16 cellular contexts compared by ENCODE assay signal in the genomic region with DNA sequence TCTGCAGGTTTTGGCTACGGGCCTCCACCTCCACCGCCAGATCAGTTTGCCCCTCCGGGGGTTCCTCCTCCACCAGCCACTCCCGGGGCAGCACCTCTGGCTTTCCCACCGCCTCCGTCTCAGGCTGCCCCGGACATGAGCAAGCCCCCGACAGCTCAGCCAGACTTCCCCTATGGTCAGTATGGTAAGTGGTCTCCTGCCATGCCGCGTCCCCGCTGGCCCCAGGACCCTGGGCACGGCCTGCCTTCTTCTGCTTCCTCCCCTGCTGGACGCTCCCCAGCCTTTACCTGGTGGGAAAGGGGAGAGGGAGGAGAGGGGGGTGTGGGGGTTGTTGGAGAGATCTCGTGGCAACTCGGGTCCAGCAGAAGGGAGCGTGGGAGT. TPM values are rescaled to one million over a fixed set of nuclear protein-coding genes. Genes with fewer than 3 reads are reported as not detected.
A peak's percentile ranks its signal among the peaks of the same experiment; 100 is the strongest.
DNase-seq lines count a peak whose midpoint lies in the region; ATAC-seq, FAIRE-seq and TF ChIP-seq lines count a peak whose summit lies in the region.
"Had no signal": no experiment of that assay in that cellular context is flagged by ENCODE, and none has a peak within 500 bp of the region (broad histone marks: within the 10 kb centered on the region; RNA-seq: fewer than 3 reads in every experiment).

No MANE protein-coding gene starts in this region.

- H3K23me2 ChIP-seq in H1 (ENCODE audit: low read depth, low read length) = no peaks in the 10 kb centered on the region

- no peaks in the 10 kb centered on the region for H3K27me3 ChIP-seq in Caco-2 (replicated peaks; ENCODE audit: control insufficient read depth, insufficient read depth, low read length)
- H3K27me3 ChIP-seq in astrocyte (ENCODE audit: insufficient read depth, low read length) = no peaks in the 10 kb centered on the region
- H3K27me3 ChIP-seq in H1 (replicated peaks in 1 of 4; ENCODE audit: control insufficient read depth in 3 of 4, extremely low read depth in 1 of 4, insufficient read depth in 3 of 4, low read length in 3 of 4) = no peaks in the 10 kb centered on the region
- H3K27me3 ChIP-seq: BLaER1 treated with 17β-estradiol and CSF1 and Interleukin-3, amounts not matched to agents 10 nM and 100 nM had no signal

- no peak overlapping the region for H2AK5ac ChIP-seq in H1 (ENCODE audit: low read depth, low read length)

- peaks cover 79% of the 10 kb centered on the region for H3K36me3 Mint-ChIP-seq in Caco-2 (ENCODE audit: insufficient read depth, unreplicated experiment)
- H3K36me3 Mint-ChIP-seq in astrocyte (ENCODE audit: low read depth, unreplicated experiment) = peaks cover 6% of the 10 kb centered on the region
- H3K36me3 Mint-ChIP-seq in stimulated activated naive B cell treated with anti-CD40 and anti-IgM and Interleukin-4, amounts not matched to agents 10 μg/mL and 1 μg/mL and 100 μg/mL, for 72 hours = peaks cover 22 to 27% of the 10 kb centered on the region in 2 donors

- no peak overlapping the region for H2BK20ac ChIP-seq in H1 (ENCODE audit: low read length)

- no peak overlapping the region for H2BK120ac ChIP-seq in H1 (replicated peaks; ENCODE audit: low read depth, low read length)

- H3K4ac ChIP-seq in H1 (replicated peaks; ENCODE audit: insufficient read length, low read depth, low read length) = no peak overlapping the region

- no peak overlapping the region for H4K5ac ChIP-seq in H1 (ENCODE audit: insufficient read length, low read depth, low read length)

- H3K27ac Mint-ChIP-seq in Caco-2 (ENCODE audit: unreplicated experiment) (peak overlapping the region; percentile 35), astrocyte (ENCODE audit: unreplicated experiment) (peak overlapping the region; percentile 47)
- H3K27ac Mint-ChIP-seq in stimulated activated naive B cell treated with anti-CD40 and anti-IgM and Interleukin-4, amounts not matched to agents 10 μg/mL and 1 μg/mL and 100 μg/mL, for 72 hours = peak overlapping the region; percentile 25
- H3K27ac Mint-ChIP-seq: B cell; CD4-positive, CD25-positive, alpha-beta regulatory T cell had no signal

- H3K4me3 Mint-ChIP-seq in Caco-2 (ENCODE audit: unreplicated experiment) (no peak overlapping the region), astrocyte (ENCODE audit: unreplicated experiment) (no peak overlapping the region)
- no peak overlapping the region for H3K4me3 Mint-ChIP-seq in stimulated activated naive B cell treated with anti-CD40 and anti-IgM and Interleukin-4, amounts not matched to agents 10 μg/mL and 1 μg/mL and 100 μg/mL, for 72 hours
- H3K4me3 Mint-ChIP-seq: B cell; CD4-positive, CD25-positive, alpha-beta regulatory T cell had no signal

- H3K79me2 ChIP-seq in astrocyte (ENCODE audit: insufficient read depth, low read length) (peaks cover 34% of the 10 kb centered on the region), H1 (ENCODE audit: control insufficient read depth in 1 of 2, insufficient read depth in 2 of 2, low read length in 2 of 2) (no peaks in the 10 kb centered on the region; a peak in 1 of 4 replicates)

- H3K9ac ChIP-seq in astrocyte (ENCODE audit: low read length) (no peak overlapping the region), H1 (replicated peaks in 1 of 4; ENCODE audit: extremely low read depth in 1 of 4, low read depth in 3 of 4, low read length in 3 of 4) (no peak overlapping the region)
- H3K9ac ChIP-seq: KMS-11 had no signal

- no peak overlapping the region for H3K14ac ChIP-seq in H1 (ENCODE audit: insufficient read length)

- no TSS peak for BruUV-seq in Caco-2 (replicated peaks; lab: Mats Ljungman, UMichigan)

- H2AFZ ChIP-seq in astrocyte (ENCODE audit: low read depth, low read length) (no peak overlapping the region), H1 (ENCODE audit: low read length) (no peak overlapping the region)

- TF ChIP-seq CTCF in Caco-2 (IDR thresholded peaks at IDR 0.05; ENCODE audit: insufficient read depth in 1 of 2, low read depth in 1 of 2, low read length in 1 of 2, severe bottlenecking in 1 of 2, unreplicated experiment in 1 of 2) (no peak), astrocyte (IDR thresholded peaks at IDR 0.05; ENCODE audit: insufficient read depth, low read depth, low read length) (no peak), H1 (IDR thresholded peaks at IDR 0.05; ENCODE audit: control extremely low read depth in 1 of 3, insufficient read depth in 1 of 3, low read depth in 1 of 3, low read length in 3 of 3) (no peak)

- no peak overlapping the region for H3K56ac ChIP-seq in H1 (replicated peaks; ENCODE audit: insufficient read length, low read depth, low read length)

- TF ChIP-seq POLR2A in H1 (IDR thresholded peaks at IDR 0.05; ENCODE audit: control extremely low read depth in 1 of 2, low read depth in 2 of 2, low read length in 2 of 2) = no peak

- FAIRE-seq in astrocyte (lab: Jason Lieb, UNC) = no peak
- no peak for FAIRE-seq in H1 (lab: Jason Lieb, UNC)

- no peak overlapping the region for H2BK5ac ChIP-seq in H1 (ENCODE audit: low read depth, low read length)

- no peak for DNase-seq in Caco-2
- DNase-seq in astrocyte (ENCODE audit: low read depth) = no peak
- DNase-seq in H1 (ENCODE audit: low read depth in 1 of 2, low spot score in 2 of 2) = no peak
- no peak for DNase-seq in stimulated activated naive B cell treated with anti-CD40 and anti-IgM and Interleukin-4, amounts not matched to agents 10 μg/mL and 1 μg/mL and 100 μg/mL, for 72 hours
- DNase-seq in NCI-H510A (lab: John Stamatoyannopoulos, UW) = no peak
- no peak for DNase-seq in A172 (ENCODE audit: low spot score)
- DNase-seq: 8988T; Calu3; CD4-positive, CD25-positive, alpha-beta regulatory T cell; DMS79 treated with DMSO at 0.1 percent for 48 hours; GF-D8 had no signal

- H2BK15ac ChIP-seq in H1 (ENCODE audit: low read length) = no peak overlapping the region

- CTCF ChIA-PET in Caco-2 (lab: Charles Lee) (interaction anchor here (0.6 kb wide), 1 partner anchor 120 kb away, joined by 4 read pairs; no protein-coding TSS in a partner anchor), H1 (lab: Charles Lee; ENCODE audit: partially characterized antibody) (interaction anchor here (2.9 kb wide), 1 partner anchor 13 kb away, joined by 6 read pairs; no protein-coding TSS in a partner anchor)

- ATAC-seq in stimulated activated naive B cell treated with anti-CD40 and anti-IgM and Interleukin-4, amounts not matched to agents 10 μg/mL and 1 μg/mL and 100 μg/mL, for 72 hours (replicated peaks) = no peak
- ATAC-seq in HG03135 (IDR thresholded peaks at IDR 0.05; ENCODE audit: unreplicated experiment) = no peak
- ATAC-seq: HCT116 had no signal

- WGBS in H1 (ENCODE audit: extremely low coverage in 1 of 2, insufficient coverage in 1 of 2, insufficient read length in 1 of 2, insufficient replicate concordance in 2 of 2, low coverage in 1 of 2, low lambda C conversion rate in 2 of 2, missing lambda C conversion rate in 1 of 2), 2 experiments = 94% methylated on average over 14 of the region's 16 CpGs; no CpG with 5 or more reads in 1 of the 2 experiments

- H3K4me2 ChIP-seq in astrocyte (ENCODE audit: low read length) (no peak overlapping the region), H1 (ENCODE audit: insufficient read depth in 1 of 2, low read depth in 2 of 2, low read length in 2 of 2) (no peak overlapping the region)
- H3K4me2 ChIP-seq: BLaER1 treated with 17β-estradiol and CSF1 and Interleukin-3, amounts not matched to agents 10 nM and 100 nM; KMS-11 had no signal

- H3K36me3 ChIP-seq in Caco-2 (ENCODE audit: control insufficient read depth, insufficient read depth, low read length) (no peaks in the 10 kb centered on the region; the same call in 1 of the 2 replicates), astrocyte (ENCODE audit: insufficient read depth, low read length) (peaks cover 10% of the 10 kb centered on the region), H1 (ENCODE audit: control insufficient read depth in 2 of 4, insufficient read depth in 4 of 4, low read length in 3 of 4) (peaks cover 28 to 56% (median 49%) of the 10 kb centered on the region in 4 experiments)

- TF ChIP-seq RAD21 in H1 (IDR thresholded peaks at IDR 0.05 in 1 of 2, conservative IDR thresholded peaks at IDR 0.05 in 1 of 2; ENCODE audit: low read depth in 2 of 2, low read length in 2 of 2) = no peak

- no peak for TF ChIP-seq EP300 in H1 (IDR thresholded peaks at IDR 0.05; ENCODE audit: borderline replicate concordance in 1 of 2, low read depth in 2 of 2, low read length in 2 of 2)

- H3K4me1 Mint-ChIP-seq in Caco-2 (ENCODE audit: low read depth, unreplicated experiment) (no peaks in the 10 kb centered on the region), astrocyte (ENCODE audit: low read depth, unreplicated experiment) (no peaks in the 10 kb centered on the region)
- peaks cover 0 to 5% of the 10 kb centered on the region in 2 donors for H3K4me1 Mint-ChIP-seq in stimulated activated naive B cell treated with anti-CD40 and anti-IgM and Interleukin-4, amounts not matched to agents 10 μg/mL and 1 μg/mL and 100 μg/mL, for 72 hours
- H3K4me1 Mint-ChIP-seq: B cell had no signal

- no peak overlapping the region for H3K27ac ChIP-seq in astrocyte (ENCODE audit: low read depth, low read length)
- H3K27ac ChIP-seq in H1 (ENCODE audit: low read depth, low read length) = no peak overlapping the region
- H3K27ac ChIP-seq: BLaER1 treated with 17β-estradiol and CSF1 and Interleukin-3, amounts not matched to agents 10 nM and 100 nM; KMS-11 had no signal

- no peak overlapping the region for H4K91ac ChIP-seq in H1 (replicated peaks; ENCODE audit: insufficient read length, low read length)

- POLR2A ChIA-PET in Caco-2 (lab: Charles Lee) (no interaction called here), H1 (lab: Charles Lee; ENCODE audit: partially characterized antibody) (interaction anchor here (0.9 to 2.7 kb wide), 5 partner anchors 10 to 61 kb away, joined by 3 to 12 read pairs (median 5); no protein-coding TSS in a partner anchor)

- H3K9me3 ChIP-seq in Caco-2 (no peaks in the 10 kb centered on the region), astrocyte (ENCODE audit: insufficient read depth, low read depth, low read length) (no peaks in the 10 kb centered on the region), H1 (ENCODE audit: insufficient read depth in 2 of 2, low read depth in 1 of 2, low read length in 1 of 2) (no peaks in the 10 kb centered on the region)
- H3K9me3 ChIP-seq: BLaER1 treated with 17β-estradiol and CSF1 and Interleukin-3, amounts not matched to agents 10 nM and 100 nM had no signal

- H3K79me1 ChIP-seq in H1 (ENCODE audit: low read depth, low read length) = 0 out of 2 replicates have a peak, but pooled peaks cover 2% of the 10 kb centered on the region

- intact Hi-C loops in Caco-2 (cut with micrococcal nuclease; ENCODE audit: unreplicated experiment) = no loop called here

- H3K23ac ChIP-seq in H1 (ENCODE audit: insufficient read length) = no peak overlapping the region

- H3K27me3 Mint-ChIP-seq in Caco-2 (ENCODE audit: insufficient read depth, unreplicated experiment) (no peaks in the 10 kb centered on the region), astrocyte (ENCODE audit: low read depth, unreplicated experiment) (no peaks in the 10 kb centered on the region)
- H3K27me3 Mint-ChIP-seq in stimulated activated naive B cell treated with anti-CD40 and anti-IgM and Interleukin-4, amounts not matched to agents 10 μg/mL and 1 μg/mL and 100 μg/mL, for 72 hours = no peaks in the 10 kb centered on the region
- H3K27me3 Mint-ChIP-seq: B cell; CD4-positive, CD25-positive, alpha-beta regulatory T cell had no signal

- no peak overlapping the region for H3K4me3 ChIP-seq in Caco-2 (ENCODE audit: low read depth, low read length)
- H3K4me3 ChIP-seq in astrocyte (ENCODE audit: insufficient read depth, low read depth, low read length) = no peak overlapping the region
- H3K4me3 ChIP-seq in H1 (ENCODE audit: extremely low read depth in 1 of 4, insufficient read depth in 2 of 4, low read depth in 3 of 4, low read length in 4 of 4) = no peak overlapping the region
- H3K4me3 ChIP-seq: BLaER1 treated with 17β-estradiol and CSF1 and Interleukin-3, amounts not matched to agents 10 nM and 100 nM had no signal

- H3K9me3 Mint-ChIP-seq in Caco-2 (ENCODE audit: unreplicated experiment) = no peaks in the 10 kb centered on the region
- no peaks in the 10 kb centered on the region for H3K9me3 Mint-ChIP-seq in astrocyte (ENCODE audit: unreplicated experiment)
- H3K9me3 Mint-ChIP-seq in stimulated activated naive B cell treated with anti-CD40 and anti-IgM and Interleukin-4, amounts not matched to agents 10 μg/mL and 1 μg/mL and 100 μg/mL, for 72 hours = no peaks in the 10 kb centered on the region
- H3K9me3 Mint-ChIP-seq: CD4-positive, CD25-positive, alpha-beta regulatory T cell had no signal

- H3K18ac ChIP-seq in H1 (ENCODE audit: extremely low read depth, low read length) = no peak overlapping the region

- 0 out of 2 replicates have a peak, but pooled peaks cover under 1% of the 10 kb centered on the region for H3K4me1 ChIP-seq in Caco-2
- peaks cover 2% of the 10 kb centered on the region for H3K4me1 ChIP-seq in astrocyte (ENCODE audit: insufficient read depth, low read length)
- no peaks in the 10 kb centered on the region for H3K4me1 ChIP-seq in H1 (replicated peaks in 1 of 4; ENCODE audit: control insufficient read depth in 3 of 4, insufficient read depth in 4 of 4, low read length in 3 of 4)

- no peak overlapping the region for H2BK12ac ChIP-seq in H1 (ENCODE audit: low read depth, low read length)

- H4K20me1 ChIP-seq in astrocyte (ENCODE audit: insufficient read depth, low read length) (peaks cover 35% of the 10 kb centered on the region), H1 (replicated peaks in 1 of 2; ENCODE audit: control insufficient read depth in 1 of 2, insufficient read depth in 2 of 2, low read length in 2 of 2) (peaks cover 15 to 23% of the 10 kb centered on the region in 2 experiments)

- peak overlapping the region; percentile 57; the same call in 1 of the 2 replicates for H4K8ac ChIP-seq in H1 (ENCODE audit: extremely low read depth, insufficient read depth, low read length)

RNA-seq across cellular contexts. Expression of gene RPS15, which starts 5.7 kb away (rescaled TPM):
- total RNA-seq in Caco-2 (2022) (1,192 and 1,341 TPM in 2 replicates), astrocyte (973 and 1,045 TPM in 2 replicates)
- total RNA-seq in H1 (2021; fragmentation: NEBNext Ultra II Directional; extraction: Animal tissue kit (Norgen Biotek cat#: 25700)) = 1,562 and 1,589 TPM in 2 replicates
- 3,890 and 4,770 TPM in 2 replicates for polyA plus RNA-seq in H1 (2011; rRNA removed)
- 4,361 TPM for polyA plus RNA-seq in H1 (2011; cell fraction: cytosol; rRNA removed)
- polyA plus RNA-seq in H1 (2011; cell fraction: nucleus; rRNA removed) = 2,705 TPM
- 2,291 to 3,052 TPM (median 2,740 TPM) in 4 replicates for polyA plus RNA-seq in H1 (2012, experiment 1 of 2)
- 8,937 TPM for polyA plus RNA-seq in H1 (2012, experiment 2 of 2)
- 2,700 TPM for polyA plus RNA-seq in H1 (2013, experiment 1 of 2)
- 2,703 TPM for polyA plus RNA-seq in H1 (2013, experiment 2 of 2)
- polyA minus RNA-seq in H1 (2011; rRNA and poly(A)+ RNA removed) = 313 and 344 TPM in 2 replicates
- 991 TPM for polyA minus RNA-seq in H1 (2011; cell fraction: cytosol; rRNA and poly(A)+ RNA removed)
- 590 TPM for polyA minus RNA-seq in H1 (2011; cell fraction: nucleus; rRNA and poly(A)+ RNA removed)
- total RNA-seq in A172 (2014; rRNA removed; shearing (Covaris generic)) = 2,554 and 2,923 TPM in 2 replicates

RNA-seq across cellular contexts. Expression of gene APC2, which starts 17.4 kb away (rescaled TPM):
- total RNA-seq in Caco-2 (2022) = 9.5 and 11.3 TPM in 2 replicates
- total RNA-seq in astrocyte = 5.5 and 7.1 TPM in 2 replicates
- total RNA-seq in H1 (2021; fragmentation: NEBNext Ultra II Directional; extraction: Animal tissue kit (Norgen Biotek cat#: 25700)) = 3.7 and 4.1 TPM in 2 replicates
- polyA plus RNA-seq in H1 (2011; rRNA removed) = 1.3 and 3.3 TPM in 2 replicates
- polyA plus RNA-seq in H1 (2011; cell fraction: cytosol; rRNA removed) = 3.6 TPM
- 12.1 TPM for polyA plus RNA-seq in H1 (2011; cell fraction: nucleus; rRNA removed)
- polyA plus RNA-seq in H1 (2012, experiment 1 of 2) = 1.2 to 2.5 TPM (median 1.6 TPM) in 4 replicates
- 0.91 TPM for polyA plus RNA-seq in H1 (2012, experiment 2 of 2)
- polyA plus RNA-seq in H1 (2013, experiment 1 of 2) = 0.39 TPM
- 0.31 TPM for polyA plus RNA-seq in H1 (2013, experiment 2 of 2)
- polyA minus RNA-seq in H1 (2011; rRNA and poly(A)+ RNA removed) = 3.3 and 4.3 TPM in 2 replicates
- polyA minus RNA-seq in H1 (2011; cell fraction: cytosol; rRNA and poly(A)+ RNA removed) = 7.2 TPM
- 16.9 TPM for polyA minus RNA-seq in H1 (2011; cell fraction: nucleus; rRNA and poly(A)+ RNA removed)
- total RNA-seq in A172 (2014; rRNA removed; shearing (Covaris generic)) = 0.79 and 5.5 TPM in 2 replicates

RNA-seq across cellular contexts. Expression of gene DAZAP1, which starts 25.1 kb away (rescaled TPM):
- total RNA-seq in Caco-2 (2022) (165 and 180 TPM in 2 replicates), astrocyte (94.7 and 108 TPM in 2 replicates)
- 341 and 343 TPM in 2 replicates for total RNA-seq in H1 (2021; fragmentation: NEBNext Ultra II Directional; extraction: Animal tissue kit (Norgen Biotek cat#: 25700))
- polyA plus RNA-seq in H1 (2011; rRNA removed) = 79.6 and 139 TPM in 2 replicates
- 146 TPM for polyA plus RNA-seq in H1 (2011; cell fraction: cytosol; rRNA removed)
- polyA plus RNA-seq in H1 (2011; cell fraction: nucleus; rRNA removed) = 154 TPM
- 141 to 222 TPM (median 192 TPM) in 4 replicates for polyA plus RNA-seq in H1 (2012, experiment 1 of 2)
- 169 TPM for polyA plus RNA-seq in H1 (2012, experiment 2 of 2)
- 192 TPM for polyA plus RNA-seq in H1 (2013, experiment 1 of 2)
- 197 TPM for polyA plus RNA-seq in H1 (2013, experiment 2 of 2)
- 44.1 and 52.1 TPM in 2 replicates for polyA minus RNA-seq in H1 (2011; rRNA and poly(A)+ RNA removed)
- polyA minus RNA-seq in H1 (2011; cell fraction: cytosol; rRNA and poly(A)+ RNA removed) = 81.1 TPM
- polyA minus RNA-seq in H1 (2011; cell fraction: nucleus; rRNA and poly(A)+ RNA removed) = 59.0 TPM
- 84.8 and 110 TPM in 2 replicates for total RNA-seq in A172 (2014; rRNA removed; shearing (Covaris generic))

RNA-seq across cellular contexts. Expression of gene GAMT, which starts 31.2 kb away (rescaled TPM):
- total RNA-seq in Caco-2 (2022) (67.3 and 75.7 TPM in 2 replicates), astrocyte (34.1 and 35.9 TPM in 2 replicates)
- total RNA-seq in H1 (2021; fragmentation: NEBNext Ultra II Directional; extraction: Animal tissue kit (Norgen Biotek cat#: 25700)) = 17.2 TPM in 2 replicates
- 35.6 and 45.3 TPM in 2 replicates for polyA plus RNA-seq in H1 (2011; rRNA removed)
- polyA plus RNA-seq in H1 (2011; cell fraction: cytosol; rRNA removed) = 29.1 TPM
- 28.0 TPM for polyA plus RNA-seq in H1 (2011; cell fraction: nucleus; rRNA removed)
- polyA plus RNA-seq in H1 (2012, experiment 1 of 2) = 12.3 to 28.3 TPM (median 23.6 TPM) in 4 replicates
- polyA plus RNA-seq in H1 (2012, experiment 2 of 2) = 21.6 TPM
- 17.8 TPM for polyA plus RNA-seq in H1 (2013, experiment 1 of 2)
- polyA plus RNA-seq in H1 (2013, experiment 2 of 2) = 16.9 TPM
- polyA minus RNA-seq in H1 (2011; rRNA and poly(A)+ RNA removed) = 9.2 and 9.5 TPM in 2 replicates
- polyA minus RNA-seq in H1 (2011; cell fraction: cytosol; rRNA and poly(A)+ RNA removed) = 12.3 TPM
- 10.1 TPM for polyA minus RNA-seq in H1 (2011; cell fraction: nucleus; rRNA and poly(A)+ RNA removed)
- total RNA-seq in A172 (2014; rRNA removed; shearing (Covaris generic)) = 101 and 117 TPM in 2 replicates

RNA-seq across cellular contexts. Expression of gene C19orf25, which starts 46.5 kb away (rescaled TPM):
- total RNA-seq in Caco-2 (2022) (41.9 and 45.4 TPM in 2 replicates), astrocyte (30.2 and 32.4 TPM in 2 replicates)
- total RNA-seq in H1 (2021; fragmentation: NEBNext Ultra II Directional; extraction: Animal tissue kit (Norgen Biotek cat#: 25700)) = 41.3 and 41.4 TPM in 2 replicates
- 67.4 and 92.2 TPM in 2 replicates for polyA plus RNA-seq in H1 (2011; rRNA removed)
- 63.6 TPM for polyA plus RNA-seq in H1 (2011; cell fraction: cytosol; rRNA removed)
- polyA plus RNA-seq in H1 (2011; cell fraction: nucleus; rRNA removed) = 64.5 TPM
- 25.3 to 39.5 TPM (median 37.9 TPM) in 4 replicates for polyA plus RNA-seq in H1 (2012, experiment 1 of 2)
- 36.7 TPM for polyA plus RNA-seq in H1 (2012, experiment 2 of 2)
- 39.5 TPM for polyA plus RNA-seq in H1 (2013, experiment 1 of 2)
- polyA plus RNA-seq in H1 (2013, experiment 2 of 2) = 40.6 TPM
- polyA minus RNA-seq in H1 (2011; rRNA and poly(A)+ RNA removed) = 12.2 and 15.1 TPM in 2 replicates
- polyA minus RNA-seq in H1 (2011; cell fraction: cytosol; rRNA and poly(A)+ RNA removed) = 22.1 TPM
- polyA minus RNA-seq in H1 (2011; cell fraction: nucleus; rRNA and poly(A)+ RNA removed) = 35.7 TPM
- total RNA-seq in A172 (2014; rRNA removed; shearing (Covaris generic)) = 44.0 and 60.4 TPM in 2 replicates
